Comparison of ENCODE assay signal across 18 cellular contexts in genomic region chr4:69717778-69718177, GRCh38. TPM values are rescaled to one million over a fixed set of nuclear protein-coding genes. Genes with fewer than 3 reads are reported as not detected.
DNase-seq lines count a peak whose midpoint lies in the region; ATAC-seq and TF ChIP-seq lines count a peak whose summit lies in the region.
"Had no signal": no experiment of that assay in that cellular context is flagged by ENCODE, and none has a peak within 500 bp of the region (broad histone marks: within the 10 kb centered on the region; RNA-seq: fewer than 3 reads in every experiment).

No MANE protein-coding gene starts in this region.

- no peaks in the 10 kb centered on the region for H3K27me3 ChIP-seq in breast epithelium
- no peaks in the 10 kb centered on the region for H3K27me3 ChIP-seq in mammary epithelial cell (ENCODE audit: insufficient read depth, low read length)
- H3K27me3 ChIP-seq in suprapubic skin, result no peaks in the 10 kb centered on the region
- no peaks in the 10 kb centered on the region for H3K27me3 ChIP-seq in H7 (ENCODE audit: control insufficient read depth, insufficient read depth, low read length)

- no peaks in the 10 kb centered on the region for H3K27me3 Mint-ChIP-seq in MCF 10A (ENCODE audit: insufficient read depth, unreplicated experiment)
- no peaks in the 10 kb centered on the region for H3K27me3 Mint-ChIP-seq in progenitor cell of endocrine pancreas

- TF ChIP-seq EP300 in suprapubic skin (IDR thresholded peaks at IDR 0.05), result no peak

- no peaks in the 10 kb centered on the region for H3K36me3 Mint-ChIP-seq in MCF 10A (ENCODE audit: insufficient read depth, unreplicated experiment)
- H3K36me3 Mint-ChIP-seq in progenitor cell of endocrine pancreas (ENCODE audit: insufficient read depth), result no peaks in the 10 kb centered on the region
- H3K36me3 Mint-ChIP-seq: CD8-positive, alpha-beta memory T cell had no signal

- H3K27ac Mint-ChIP-seq in MCF 10A (ENCODE audit: low read depth, unreplicated experiment) (peak overlapping the region; percentile 77), progenitor cell of endocrine pancreas (no peak overlapping the region)
- H3K27ac Mint-ChIP-seq: CD8-positive, alpha-beta memory T cell had no signal

- dilution Hi-C loops in mammary epithelial cell (cut with HindIII; ENCODE audit: low sequenced_read_pairs), result no loop called here

- POLR2A ChIA-PET in MCF 10A (lab: Yijun Ruan, JAX), result interaction anchor here (0.7 to 1.7 kb wide), 2 partner anchors 9 to 106 kb away, joined by 3 to 10 read pairs; no protein-coding TSS in a partner anchor

- no peaks in the 10 kb centered on the region for H3K79me2 ChIP-seq in mammary epithelial cell (ENCODE audit: insufficient read depth, low read length)

- no peaks in the 10 kb centered on the region for H4K20me1 ChIP-seq in mammary epithelial cell (ENCODE audit: insufficient read depth, low read length)

- H3K4me1 ChIP-seq in breast epithelium, result no peaks in the 10 kb centered on the region
- H3K4me1 ChIP-seq in mammary epithelial cell (ENCODE audit: insufficient read depth, low read length), result peaks cover 19% of the 10 kb centered on the region
- peaks cover 5% of the 10 kb centered on the region for H3K4me1 ChIP-seq in suprapubic skin

- H2AFZ ChIP-seq in mammary epithelial cell (ENCODE audit: low read depth, low read length), result peak overlapping the region; percentile 50

- intact Hi-C loops in MCF 10A (cut with micrococcal nuclease) (no loop called here), breast epithelium (cut with DNase I; ENCODE audit: low total_unique reads) (no loop called here), mammary epithelial cell (cut with micrococcal nuclease) (no loop called here)

- no peak overlapping the region for H3K27ac ChIP-seq in breast epithelium
- no peak overlapping the region for H3K27ac ChIP-seq in mammary epithelial cell (ENCODE audit: insufficient read depth, low read depth, low read length)
- H3K27ac ChIP-seq in suprapubic skin, result peak overlapping the region; percentile 51
- H3K27ac ChIP-seq: C4-2B, KMS-11 had no signal

- H3K4me3 Mint-ChIP-seq in MCF 10A (ENCODE audit: unreplicated experiment), result no peak overlapping the region
- no peak overlapping the region for H3K4me3 Mint-ChIP-seq in progenitor cell of endocrine pancreas (ENCODE audit: low read depth)
- H3K4me3 Mint-ChIP-seq: CD8-positive, alpha-beta memory T cell had no signal

- H3K9me3 ChIP-seq in breast epithelium (no peaks in the 10 kb centered on the region), mammary epithelial cell (replicated peaks; ENCODE audit: insufficient read depth, low read length) (no peaks in the 10 kb centered on the region), suprapubic skin (no peaks in the 10 kb centered on the region)

- H3K9me3 Mint-ChIP-seq in MCF 10A (ENCODE audit: unreplicated experiment) (no peaks in the 10 kb centered on the region), progenitor cell of endocrine pancreas (ENCODE audit: low read depth) (no peaks in the 10 kb centered on the region)
- H3K9me3 Mint-ChIP-seq: CD8-positive, alpha-beta memory T cell had no signal

- DNase-seq in MCF 10A (ENCODE audit: unreplicated experiment), result no peak
- no peak for DNase-seq in breast epithelium (ENCODE audit: low spot score in 2 of 2)
- DNase-seq in mammary epithelial cell, result no peak
- no peak for DNase-seq in left lobe of liver (ENCODE audit: low spot score)
- no peak for DNase-seq in suprapubic skin (ENCODE audit: low spot score in 2 of 2)
- DNase-seq in H7, result no peak
- no peak for DNase-seq in progenitor cell of endocrine pancreas (ENCODE audit: low spot score, unreplicated experiment)
- DNase-seq: 8988T; CD8-positive, alpha-beta memory T cell; NCI-H1105 treated with DMSO at 0.1 percent for 48 hours; NCI-H2029 treated with DMSO at 0.1 percent for 48 hours; NCI-H226; NCI-H510A treated with DMSO at 0.1 percent for 48 hours; NCI-H748 treated with DMSO at 0.1 percent for 48 hours; NK-92 treated with Interleukin-12 subunit alpha and Interleukin-12 subunit beta, amount 100 ng/mL, for 24 hours had no signal

- H3K4me3 ChIP-seq in breast epithelium (no peak overlapping the region), mammary epithelial cell (replicated peaks in 1 of 3; ENCODE audit: insufficient read depth in 1 of 3, low read depth in 2 of 3, low read length in 3 of 3) (no peak overlapping the region), suprapubic skin (no peak overlapping the region), H7 (ENCODE audit: insufficient read depth, low read depth, low read length) (no peak overlapping the region)

- no peak for TF ChIP-seq POLR2A in breast epithelium (IDR thresholded peaks at IDR 0.05)
- TF ChIP-seq POLR2A in suprapubic skin (IDR thresholded peaks at IDR 0.05), result no peak

- TF ChIP-seq CTCF in MCF 10A (IDR thresholded peaks at IDR 0.05; ENCODE audit: unreplicated experiment) (no peak), breast epithelium (IDR thresholded peaks at IDR 0.05) (no peak), mammary epithelial cell (conservative IDR thresholded peaks at IDR 0.05 in 1 of 2, IDR thresholded peaks at IDR 0.05 in 1 of 2; ENCODE audit: extremely low read depth in 1 of 2, insufficient read depth in 1 of 2, low read depth in 1 of 2, low read length in 2 of 2) (no peak), suprapubic skin (IDR thresholded peaks at IDR 0.05) (no peak), progenitor cell of endocrine pancreas (IDR thresholded peaks at IDR 0.05; ENCODE audit: unreplicated experiment) (no peak)

- H3K36me3 ChIP-seq in breast epithelium (no peaks in the 10 kb centered on the region), mammary epithelial cell (ENCODE audit: insufficient read depth, low read length) (no peaks in the 10 kb centered on the region), suprapubic skin (no peaks in the 10 kb centered on the region), H7 (replicated peaks; ENCODE audit: control insufficient read depth, insufficient read depth, low read length) (no peaks in the 10 kb centered on the region)

- CTCF ChIA-PET in MCF 10A (lab: Yijun Ruan, JAX), result interaction anchor here (0.5 to 1.0 kb wide), 3 partner anchors 26 to 786 kb away, joined by 3 to 5 read pairs (median 4); no protein-coding TSS in a partner anchor
- CTCF ChIA-PET in mammary epithelial cell (lab: Charles Lee; ENCODE audit: low non-redundant PET), result no interaction called here

- no peak overlapping the region for H3K9ac ChIP-seq in mammary epithelial cell (ENCODE audit: insufficient read depth, low read length)
- H3K9ac ChIP-seq: KMS-11 had no signal

- peak overlapping the region; percentile 92 for H3K4me2 ChIP-seq in mammary epithelial cell (ENCODE audit: insufficient read depth, low read depth, low read length)
- H3K4me2 ChIP-seq: KMS-11 had no signal

- ATAC-seq in left lobe of liver (peak; percentile 49), HG02852 (IDR thresholded peaks at IDR 0.05; ENCODE audit: unreplicated experiment) (no peak)

- in situ Hi-C loops in mammary epithelial cell (cut with MboI; ENCODE audit: low sequenced_read_pairs in 2 of 2), result no loop called here

- peaks cover 28% of the 10 kb centered on the region for H3K4me1 Mint-ChIP-seq in MCF 10A (ENCODE audit: insufficient read depth, unreplicated experiment)
- H3K4me1 Mint-ChIP-seq in progenitor cell of endocrine pancreas (ENCODE audit: low read depth), result no peaks in the 10 kb centered on the region
- H3K4me1 Mint-ChIP-seq: CD8-positive, alpha-beta memory T cell had no signal

- BruUV-seq in MCF 10A (replicated peaks; lab: Mats Ljungman, UMichigan), result no TSS peak
- BruUV-seq in mammary epithelial cell (replicated peaks; lab: Mats Ljungman, UMichigan), result no TSS peak

RNA-seq across cellular contexts. Expression of gene SULT1B1, which starts 42.6 kb away (rescaled TPM):
- total RNA-seq in MCF 10A (2022) (0.20 and 0.21 TPM in 2 replicates), breast epithelium (1 to 10 TPM in 2 of 3 donors, under 1 TPM in 1; 0.88 to 1.6 (median 1.4) TPM), mammary epithelial cell (under 1 TPM; under 0.01 to 0.21 TPM), left lobe of liver (31.0 TPM), suprapubic skin (under 1 TPM; 0.08 to 0.24 (median 0.23) TPM), progenitor cell of endocrine pancreas (0.46 and 0.82 TPM in 2 replicates)
- 0.19 TPM for polyA plus RNA-seq in mammary epithelial cell
- not detected for polyA minus RNA-seq in mammary epithelial cell
- total RNA-seq in H7 (2014; rRNA removed; shearing (Covaris generic)), result not detected in 2 replicates

Comparison
In these comparisons a context has a peak if more than half of its experiments do, and no peak if none do; other contexts are left out.
1. RNA of gene SULT1B1, which starts 42.6 kb away (total RNA-seq): 31.0 TPM in left lobe of liver (single experiment); 0.88 to 1.6 TPM in breast epithelium, 0.46 to 0.82 TPM in progenitor cell of endocrine pancreas, 0.08 to 0.24 TPM in suprapubic skin, under 0.01 to 0.21 TPM in mammary epithelial cell, 0.20 to 0.21 TPM in MCF 10A and not detected in H7; every median in the first group is over 10 times any median in the second.